ENCODE assay signal across 8 cellular contexts in genomic region chr10:101000602-101000991, GRCh38. TPM values are rescaled to one million over a fixed set of nuclear protein-coding genes. Genes with fewer than 3 reads are reported as not detected.
DNase-seq lines count a peak whose midpoint lies in the region; ATAC-seq and TF ChIP-seq lines count a peak whose summit lies in the region.
"Had no signal": no experiment of that assay in that cellular context is flagged by ENCODE, and none has a peak within 500 bp of the region (broad histone marks: within the 10 kb centered on the region; RNA-seq: fewer than 3 reads in every experiment).

No MANE protein-coding gene starts in this region.

- H3K27me3 Mint-ChIP-seq in activated T-cell treated with anti-CD3 and anti-CD28 coated beads, Interleukin-2, amount 50 U/mL, for 4 hours (ENCODE audit: low read depth), result no peaks in the 10 kb centered on the region

- no peaks in the 10 kb centered on the region for H3K9me2 ChIP-seq in hepatocyte (replicated peaks; ENCODE audit: insufficient read depth)

- no peak for DNase-seq in activated T-cell treated with anti-CD3 and anti-CD28 coated beads, Interleukin-2, amount 50 U/mL, for 4 hours
- no peak for DNase-seq in activated T-cell treated with anti-CD3 and anti-CD28 coated beads, Interleukin-2, amount 50 U/mL, for 48 hours
- no peak for DNase-seq in hepatocyte (ENCODE audit: low spot score)
- DNase-seq in thyroid gland, result no peak
- no peak for DNase-seq in mucosa of gallbladder (ENCODE audit: low spot score)
- DNase-seq: DMS 273 treated with DMSO at 0.1 percent for 48 hours had no signal

- peak overlapping the region; percentile 99 for H3K4me2 ChIP-seq in hepatocyte

- no peak for ATAC-seq in activated T-cell treated with anti-CD3 and anti-CD28 coated beads, Interleukin-2, amount 50 U/mL, for 4 hours
- ATAC-seq in HG02623 (IDR thresholded peaks at IDR 0.05; ENCODE audit: unreplicated experiment), result no peak

- WGBS in hepatocyte (ENCODE audit: low lambda C conversion rate, missing lambda C conversion rate), result 0% methylated on average over 1 of the region's 7 CpGs
- WGBS in thyroid gland, 2 donors, result 13 to 27% methylated on average over 3 to 7 of the region's 7 CpGs

- H3K4me3 ChIP-seq in hepatocyte (peak overlapping the region; percentile 92), thyroid gland (replicated peaks in 1 of 3) (peak overlapping the region; percentile 52 to 68 (median 62))

- H3K36me3 Mint-ChIP-seq in activated T-cell treated with anti-CD3 and anti-CD28 coated beads, Interleukin-2, amount 50 U/mL, for 4 hours (ENCODE audit: insufficient read depth), result peaks cover 4% of the 10 kb centered on the region

- H3K4me3 Mint-ChIP-seq in activated T-cell treated with anti-CD3 and anti-CD28 coated beads, Interleukin-2, amount 50 U/mL, for 4 hours, result peak overlapping the region; percentile 81

- no peaks in the 10 kb centered on the region for H3K36me3 ChIP-seq in hepatocyte (replicated peaks; ENCODE audit: insufficient read depth, low read depth)
- H3K36me3 ChIP-seq in thyroid gland, result peaks cover 18% of the 10 kb centered on the region in 2 donors

- no peak for TF ChIP-seq CTCF in hepatocyte (IDR thresholded peaks at IDR 0.05; ENCODE audit: poor library complexity)
- TF ChIP-seq CTCF in thyroid gland (IDR thresholded peaks at IDR 0.05), result no peak

- intact Hi-C loops in thyroid gland (cut with DNase I), result no loop called here

- H3K27ac ChIP-seq in hepatocyte, result peak overlapping the region; percentile 99
- peak overlapping the region; percentile 92 to 99 (median 99) for H3K27ac ChIP-seq in thyroid gland
- H3K27ac ChIP-seq: KMS-11 had no signal

- no peaks in the 10 kb centered on the region for H3K9me3 Mint-ChIP-seq in activated T-cell treated with anti-CD3 and anti-CD28 coated beads, Interleukin-2, amount 50 U/mL, for 4 hours

- H3K4me1 ChIP-seq in hepatocyte (ENCODE audit: insufficient read depth), result peaks cover 30% of the 10 kb centered on the region
- H3K4me1 ChIP-seq in thyroid gland, result peaks cover 29 to 39% of the 10 kb centered on the region in 2 donors

- peaks cover 10% of the 10 kb centered on the region for H4K20me1 ChIP-seq in hepatocyte (ENCODE audit: insufficient read depth, poor library complexity, severe bottlenecking)

- H3K4me1 Mint-ChIP-seq in activated T-cell treated with anti-CD3 and anti-CD28 coated beads, Interleukin-2, amount 50 U/mL, for 4 hours (ENCODE audit: low read depth), result peaks cover 32% of the 10 kb centered on the region

- H3K27me3 ChIP-seq in hepatocyte (no peaks in the 10 kb centered on the region), thyroid gland (no peaks in the 10 kb centered on the region)

- TF ChIP-seq POLR2A in thyroid gland (IDR thresholded peaks at IDR 0.05), result no peak

- H3K9me3 ChIP-seq in hepatocyte (ENCODE audit: low read depth) (no peaks in the 10 kb centered on the region), thyroid gland (no peaks in the 10 kb centered on the region)

- H3K79me2 ChIP-seq in hepatocyte, result peaks cover 53% of the 10 kb centered on the region

- H2AFZ ChIP-seq in hepatocyte, result peak overlapping the region; percentile 84

RNA-seq across cellular contexts. Expression of gene LZTS2, which starts 1.0 kb away (rescaled TPM):
- 10 to 100 TPM in 1 of 3 donors, 1 to 10 TPM in 2; 9.3 to 10.2 (median 9.8) TPM for total RNA-seq in activated T-cell treated with anti-CD3 and anti-CD28 coated beads, Interleukin-2, amount 50 U/mL, for 4 hours
- 62.9 and 73.6 TPM in 2 replicates for total RNA-seq in hepatocyte
- 88.5 and 90.7 TPM in 2 replicates for polyA plus RNA-seq in hepatocyte
- 100 to 1,000 TPM in 1 of 4 donors, 10 to 100 TPM in 3; 75.4 to 107 (median 88.1) TPM for total RNA-seq in thyroid gland
- 84.9 TPM for total RNA-seq in mucosa of gallbladder

RNA-seq across cellular contexts. Expression of gene TWNK, which starts 13.3 kb away (rescaled TPM):
- 10 to 100 TPM; 49.8 to 55.5 (median 55.5) TPM for total RNA-seq in activated T-cell treated with anti-CD3 and anti-CD28 coated beads, Interleukin-2, amount 50 U/mL, for 4 hours
- total RNA-seq in hepatocyte, result 3.2 and 5.0 TPM in 2 replicates
- 4.0 and 5.1 TPM in 2 replicates for polyA plus RNA-seq in hepatocyte
- total RNA-seq in thyroid gland, result 1 to 10 TPM; 5.5 to 7.7 (median 6.8) TPM
- total RNA-seq in mucosa of gallbladder, result 5.7 TPM

RNA-seq across cellular contexts. Expression of gene MRPL43, which starts 13.3 kb away (rescaled TPM):
- 10 to 100 TPM; 68.8 to 76.3 (median 69.3) TPM for total RNA-seq in activated T-cell treated with anti-CD3 and anti-CD28 coated beads, Interleukin-2, amount 50 U/mL, for 4 hours
- 60.1 and 65.9 TPM in 2 replicates for total RNA-seq in hepatocyte
- polyA plus RNA-seq in hepatocyte, result 111 and 112 TPM in 2 replicates
- 100 to 1,000 TPM in 3 of 4 donors, 10 to 100 TPM in 1; 86.1 to 178 (median 145) TPM for total RNA-seq in thyroid gland
- total RNA-seq in mucosa of gallbladder, result 104 TPM

RNA-seq across cellular contexts. Expression of gene PDZD7, which starts 30.3 kb away (rescaled TPM):
- under 1 TPM in 2 of 3 donors, not detected in 1; 0.05 to 0.26 TPM for total RNA-seq in activated T-cell treated with anti-CD3 and anti-CD28 coated beads, Interleukin-2, amount 50 U/mL, for 4 hours
- total RNA-seq in hepatocyte, result 2.5 and 6.0 TPM in 2 replicates
- polyA plus RNA-seq in hepatocyte, result 8.4 and 10.5 TPM in 2 replicates
- 1 to 10 TPM in 1 of 4 donors, under 1 TPM in 3; 0.24 to 1.1 (median 0.69) TPM for total RNA-seq in thyroid gland
- total RNA-seq in mucosa of gallbladder, result 5.3 TPM

RNA-seq across cellular contexts. Expression of gene SFXN3, which starts 30.4 kb away (rescaled TPM):
- total RNA-seq in activated T-cell treated with anti-CD3 and anti-CD28 coated beads, Interleukin-2, amount 50 U/mL, for 4 hours, result 1 to 10 TPM; 8.7 to 9.8 (median 9.7) TPM
- total RNA-seq in hepatocyte (92.4 and 102 TPM in 2 replicates), thyroid gland (10 to 100 TPM; 35.8 to 56.8 (median 43.3) TPM), mucosa of gallbladder (75.9 TPM)
- polyA plus RNA-seq in hepatocyte, result 93.6 and 126 TPM in 2 replicates
